Comparison of ENCODE assay signal across 8 cellular contexts in the genomic region with DNA sequence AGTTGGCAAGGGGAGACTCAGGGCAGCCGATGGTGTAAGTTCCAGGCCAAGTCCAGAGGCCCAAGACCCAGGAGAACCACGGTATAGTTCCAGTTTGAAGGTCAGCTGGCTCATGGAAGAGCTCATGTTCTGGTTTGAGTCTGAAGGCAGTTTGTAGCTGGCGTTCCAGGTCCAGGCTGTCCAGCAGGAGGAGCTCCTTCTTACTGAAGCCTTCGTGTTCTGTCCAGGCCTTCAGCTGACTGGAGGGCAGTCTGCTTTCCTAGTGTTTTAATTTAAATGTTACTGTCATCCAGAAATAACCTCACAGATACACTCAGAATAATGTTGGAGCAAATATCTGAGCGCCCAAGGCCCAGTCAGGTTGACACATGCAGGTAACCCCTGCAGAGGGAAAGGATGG. TPM values are rescaled to one million over a fixed set of nuclear protein-coding genes. Genes with fewer than 3 reads are reported as not detected.
A peak's percentile ranks its signal among the peaks of the same experiment; 100 is the strongest.
DNase-seq lines count a peak whose midpoint lies in the region; ATAC-seq and TF ChIP-seq lines count a peak whose summit lies in the region.

No MANE protein-coding gene starts in this region.

- ATAC-seq in Panc1 (peak; percentile 74), HG03108 (IDR thresholded peaks at IDR 0.05; ENCODE audit: unreplicated experiment) (no peak)

- H3K4me3 ChIP-seq in Panc1 (ENCODE audit: low read depth in 2 of 2, low read length in 2 of 2) (no peak overlapping the region), SJCRH30 (no peak overlapping the region)

- DNase-seq in EH (ENCODE audit: low read depth): peak; percentile 65
- DNase-seq in Panc1 (ENCODE audit: low read depth, low spot score): no peak
- DNase-seq in erythroblast (lab: John Stamatoyannopoulos, UW): peak; percentile 43 to 53
- peak; percentile 36 for DNase-seq in pons (ENCODE audit: low spot score)
- DNase-seq in GDM1 (lab: John Stamatoyannopoulos, UW): no peak
- DNase-seq in immature natural killer cell: no peak
- DNase-seq in SJCRH30: no peak

- no peaks in the 10 kb centered on the region for H3K9me3 ChIP-seq in Panc1 (ENCODE audit: control insufficient read depth, insufficient read depth, low read depth, low read length)
- no peaks in the 10 kb centered on the region for H3K9me3 ChIP-seq in SJCRH30 (replicated peaks)

- CTCF ChIA-PET in Panc1 (lab: Charles Lee): interaction anchor here (0.5 to 1.1 kb wide), 5 partner anchors 9 to 120 kb away, joined by 3 to 6 read pairs (median 3); no protein-coding TSS in a partner anchor

- no peak for TF ChIP-seq CTCF in Panc1 (IDR thresholded peaks at IDR 0.05)

- H3K27ac Mint-ChIP-seq in immature natural killer cell: no peak overlapping the region

- H3K4me1 Mint-ChIP-seq in immature natural killer cell: peaks cover 22 to 31% of the 10 kb centered on the region in 2 donors

- H3K27ac ChIP-seq in Panc1 (ENCODE audit: low read length) (no peak overlapping the region), SJCRH30 (no peak overlapping the region)

- intact Hi-C loops in Panc1 (cut with micrococcal nuclease; ENCODE audit: unreplicated experiment): no loop called here

- H3K9me3 Mint-ChIP-seq in immature natural killer cell: no peaks in the 10 kb centered on the region

- no TSS peak for BruUV-seq in Panc1 (replicated peaks; lab: Mats Ljungman, UMichigan)

- H3K4me1 ChIP-seq in Panc1 (ENCODE audit: control insufficient read depth, insufficient read depth, low read length): peaks cover 16% of the 10 kb centered on the region
- H3K4me1 ChIP-seq in SJCRH30: no peaks in the 10 kb centered on the region

- POLR2A ChIA-PET in Panc1 (lab: Charles Lee): interaction anchor here (0.5 kb wide), 1 partner anchor 103 kb away, joined by 6 read pairs; no protein-coding TSS in a partner anchor

- H3K4me3 Mint-ChIP-seq in immature natural killer cell: no peak overlapping the region

- peaks cover 3 to 14% (median 7%) of the 10 kb centered on the region in 3 donors for H3K36me3 Mint-ChIP-seq in immature natural killer cell

- H3K36me3 ChIP-seq in Panc1 (ENCODE audit: control insufficient read depth, insufficient read depth, low read length): no peaks in the 10 kb centered on the region; the same call in 1 of the 2 replicates
- peaks cover 7% of the 10 kb centered on the region for H3K36me3 ChIP-seq in SJCRH30

- in situ Hi-C loops in Panc1 (cut with HindIII; ENCODE audit: low pct_unique_long_range_greater_than_20kb, low sequenced_read_pairs): no loop called here

- no peak for TF ChIP-seq POLR2A in erythroblast (IDR thresholded peaks at IDR 0.05; ENCODE audit: low read length)

- H3K27me3 Mint-ChIP-seq in immature natural killer cell (ENCODE audit: low read depth in 3 of 3): peaks cover 0 to 2% (median 2%) of the 10 kb centered on the region in 3 donors

- no peaks in the 10 kb centered on the region for H3K27me3 ChIP-seq in Panc1 (ENCODE audit: control insufficient read depth, insufficient read depth, low read length)
- H3K27me3 ChIP-seq in SJCRH30: no peaks in the 10 kb centered on the region

RNA-seq across cellular contexts. Expression of a gene that starts 4.2 kb away (rescaled TPM):
- total RNA-seq in Panc1 (2021; ENCODE audit: unreplicated experiment): 244 TPM
- polyA plus RNA-seq in Panc1 (2012; ENCODE audit: insufficient read length): 276 TPM
- polyA plus RNA-seq in immature natural killer cell: 10 to 100 TPM; 19.3 to 31.5 (median 19.8) TPM
- 62.0 and 83.3 TPM in 2 replicates for total RNA-seq in SJCRH30 (2014; rRNA removed; shearing (Covaris generic))

RNA-seq across cellular contexts. Expression of a gene that starts 39.9 kb away (rescaled TPM):
- total RNA-seq in Panc1 (2021; ENCODE audit: unreplicated experiment): 90.9 TPM
- polyA plus RNA-seq in Panc1 (2012; ENCODE audit: insufficient read length): 99.5 TPM
- 10 to 100 TPM; 25.3 to 35.6 (median 25.5) TPM for polyA plus RNA-seq in immature natural killer cell
- total RNA-seq in SJCRH30 (2014; rRNA removed; shearing (Covaris generic)): 21.4 and 22.0 TPM in 2 replicates

Comparison
In these comparisons a context has a peak if more than half of its experiments do, and no peak if none do; other contexts are left out.
1. DNase-seq: peak in EH (single experiment), erythroblast (2 of 2) and pons (single experiment); none in Panc1 (single experiment), GDM1 (single experiment), immature natural killer cell (0 of 3) and SJCRH30 (0 of 2).